In genomic region chr14:103386632-103387329, GRCh38 we compare ENCODE assay signal across 8 cellular contexts. TPM values are rescaled to one million over a fixed set of nuclear protein-coding genes. Genes with fewer than 3 reads are reported as not detected.
DNase-seq lines count a peak whose midpoint lies in the region; ATAC-seq lines count a peak whose summit lies in the region.

No MANE protein-coding gene starts in this region.

- peaks cover 49% of the 10 kb centered on the region for H3K4me1 Mint-ChIP-seq in activated CD8-positive, alpha-beta memory T cell treated with anti-CD3 and anti-CD28 coated beads, Interleukin-2, amount 10 ng/mL, durations not matched to agents 7 days and 5 days
- peaks cover 29% of the 10 kb centered on the region for H3K4me1 Mint-ChIP-seq in activated T-helper 2 cell treated with anti-CD3 and anti-CD28 coated beads, Interferon-gamma antibody, Interleukin-2, Interleukin-4, amounts not matched to agents 10 μg/mL and 5 μg/mL and 100 μg/mL, durations not matched to agents 14 hours and 24 hours and 36 hours (ENCODE audit: low read depth)
- peaks cover 51% of the 10 kb centered on the region for H3K4me1 Mint-ChIP-seq in stimulated activated memory B cell treated with anti-CD40 and anti-IgM and Interleukin-4, amounts not matched to agents 10 μg/mL and 1 μg/mL and 100 μg/mL, for 72 hours

- peaks cover 9% of the 10 kb centered on the region for H3K36me3 Mint-ChIP-seq in activated CD8-positive, alpha-beta memory T cell treated with anti-CD3 and anti-CD28 coated beads, Interleukin-2, amount 10 ng/mL, durations not matched to agents 7 days and 5 days
- H3K36me3 Mint-ChIP-seq in activated T-helper 2 cell treated with anti-CD3 and anti-CD28 coated beads, Interferon-gamma antibody, Interleukin-2, Interleukin-4, amounts not matched to agents 10 μg/mL and 5 μg/mL and 100 μg/mL, durations not matched to agents 14 hours and 24 hours and 36 hours (ENCODE audit: low read depth) = peaks cover 11% of the 10 kb centered on the region
- H3K36me3 Mint-ChIP-seq in stimulated activated memory B cell treated with anti-CD40 and anti-IgM and Interleukin-4, amounts not matched to agents 10 μg/mL and 1 μg/mL and 100 μg/mL, for 72 hours = no peaks in the 10 kb centered on the region

- peak overlapping the region; percentile 92 for H3K27ac Mint-ChIP-seq in activated CD8-positive, alpha-beta memory T cell treated with anti-CD3 and anti-CD28 coated beads, Interleukin-2, amount 10 ng/mL, durations not matched to agents 7 days and 5 days
- peak overlapping the region; percentile 93 for H3K27ac Mint-ChIP-seq in activated T-helper 2 cell treated with anti-CD3 and anti-CD28 coated beads, Interferon-gamma antibody, Interleukin-2, Interleukin-4, amounts not matched to agents 10 μg/mL and 5 μg/mL and 100 μg/mL, durations not matched to agents 14 hours and 24 hours and 36 hours
- peak overlapping the region; percentile 95 for H3K27ac Mint-ChIP-seq in stimulated activated memory B cell treated with anti-CD40 and anti-IgM and Interleukin-4, amounts not matched to agents 10 μg/mL and 1 μg/mL and 100 μg/mL, for 72 hours

- ATAC-seq in activated CD8-positive, alpha-beta memory T cell treated with anti-CD3 and anti-CD28 coated beads, Interleukin-2, amount 10 ng/mL, durations not matched to agents 7 days and 5 days = no peak
- ATAC-seq in stimulated activated memory B cell treated with anti-CD40 and anti-IgM and Interleukin-4, amounts not matched to agents 10 μg/mL and 1 μg/mL and 100 μg/mL, for 72 hours = no peak
- no peak for ATAC-seq in HG03097 (IDR thresholded peaks at IDR 0.05; ENCODE audit: low FRiP score, unreplicated experiment)

- H3K27me3 Mint-ChIP-seq in activated CD8-positive, alpha-beta memory T cell treated with anti-CD3 and anti-CD28 coated beads, Interleukin-2, amount 10 ng/mL, durations not matched to agents 7 days and 5 days = no peaks in the 10 kb centered on the region
- H3K27me3 Mint-ChIP-seq in activated T-helper 2 cell treated with anti-CD3 and anti-CD28 coated beads, Interferon-gamma antibody, Interleukin-2, Interleukin-4, amounts not matched to agents 10 μg/mL and 5 μg/mL and 100 μg/mL, durations not matched to agents 14 hours and 24 hours and 36 hours (ENCODE audit: low read depth) = no peaks in the 10 kb centered on the region
- peaks cover 14% of the 10 kb centered on the region for H3K27me3 Mint-ChIP-seq in stimulated activated memory B cell treated with anti-CD40 and anti-IgM and Interleukin-4, amounts not matched to agents 10 μg/mL and 1 μg/mL and 100 μg/mL, for 72 hours

- H3K27me3 ChIP-seq in iPS-15b (ENCODE audit: control insufficient read depth, insufficient read depth, low read length) = peaks cover 8% of the 10 kb centered on the region

- no peaks in the 10 kb centered on the region for H3K36me3 ChIP-seq in iPS-15b (ENCODE audit: control insufficient read depth, insufficient read depth, low read length)

- peak overlapping the region; percentile 82 for H3K9ac ChIP-seq in iPS-15b (ENCODE audit: low read depth, low read length)

- H3K4me3 ChIP-seq in iPS-15b (ENCODE audit: low read depth, low read length) = peak overlapping the region; percentile 97

- peak overlapping the region; percentile 90 for H3K4me3 Mint-ChIP-seq in activated CD8-positive, alpha-beta memory T cell treated with anti-CD3 and anti-CD28 coated beads, Interleukin-2, amount 10 ng/mL, durations not matched to agents 7 days and 5 days
- peak overlapping the region; percentile 99 for H3K4me3 Mint-ChIP-seq in activated T-helper 2 cell treated with anti-CD3 and anti-CD28 coated beads, Interferon-gamma antibody, Interleukin-2, Interleukin-4, amounts not matched to agents 10 μg/mL and 5 μg/mL and 100 μg/mL, durations not matched to agents 14 hours and 24 hours and 36 hours (ENCODE audit: low read depth)
- peak overlapping the region; percentile 96 for H3K4me3 Mint-ChIP-seq in stimulated activated memory B cell treated with anti-CD40 and anti-IgM and Interleukin-4, amounts not matched to agents 10 μg/mL and 1 μg/mL and 100 μg/mL, for 72 hours

- CTCF ChIA-PET in activated CD8-positive, alpha-beta memory T cell treated with anti-CD3 and anti-CD28 coated beads, Interleukin-2, amount 10 ng/mL, durations not matched to agents 7 days and 5 days (lab: Charles Lee) = interaction anchor here (0.9 kb wide), 1 partner anchor 9 kb away, joined by 3 read pairs; no protein-coding TSS in a partner anchor

- no peaks in the 10 kb centered on the region for H3K9me3 Mint-ChIP-seq in activated CD8-positive, alpha-beta memory T cell treated with anti-CD3 and anti-CD28 coated beads, Interleukin-2, amount 10 ng/mL, durations not matched to agents 7 days and 5 days (ENCODE audit: low read depth)
- no peaks in the 10 kb centered on the region for H3K9me3 Mint-ChIP-seq in activated T-helper 2 cell treated with anti-CD3 and anti-CD28 coated beads, Interferon-gamma antibody, Interleukin-2, Interleukin-4, amounts not matched to agents 10 μg/mL and 5 μg/mL and 100 μg/mL, durations not matched to agents 14 hours and 24 hours and 36 hours
- H3K9me3 Mint-ChIP-seq in stimulated activated memory B cell treated with anti-CD40 and anti-IgM and Interleukin-4, amounts not matched to agents 10 μg/mL and 1 μg/mL and 100 μg/mL, for 72 hours = no peaks in the 10 kb centered on the region

- intact Hi-C loops in activated T-helper 2 cell treated with anti-CD3 and anti-CD28 coated beads, Interferon-gamma antibody, Interleukin-2, Interleukin-4, amounts not matched to agents 10 μg/mL and 5 μg/mL and 100 μg/mL, durations not matched to agents 14 hours and 24 hours and 36 hours (cut with micrococcal nuclease) = loop anchor here (5.0 to 10.0 kb wide), 2 partner anchors 41 to 248 kb away; no protein-coding TSS in a partner anchor

- no peaks in the 10 kb centered on the region for H3K9me3 ChIP-seq in iPS-15b (ENCODE audit: control insufficient read depth, insufficient read depth, low read length)

- DNase-seq in activated CD8-positive, alpha-beta memory T cell treated with anti-CD3 and anti-CD28 coated beads, Interleukin-2, amount 10 ng/mL, durations not matched to agents 7 days and 5 days = no peak
- no peak for DNase-seq in activated CD8-positive, alpha-beta memory T cell treated with anti-CD3 and anti-CD28 coated beads, Interleukin-2, amount 50 U/mL, for 4 hours
- no peak for DNase-seq in activated T-helper 2 cell treated with anti-CD3 and anti-CD28 coated beads, Interferon-gamma antibody, Interleukin-2, Interleukin-4, amounts not matched to agents 10 μg/mL and 5 μg/mL and 100 μg/mL, durations not matched to agents 14 hours and 24 hours and 36 hours (ENCODE audit: low spot score)
- DNase-seq in NCI-H2196 treated with DMSO at 0.1 percent for 48 hours (lab: John Stamatoyannopoulos, UW; ENCODE audit: unreplicated experiment) = no peak
- no peak for DNase-seq in NCI-H1436 (lab: John Stamatoyannopoulos, UW)

- no peaks in the 10 kb centered on the region for H3K4me1 ChIP-seq in iPS-15b (ENCODE audit: control insufficient read depth, insufficient read depth, low read length)

RNA-seq across cellular contexts. Expression of gene MARK3, which starts 1.6 kb away (rescaled TPM):
- total RNA-seq in activated CD8-positive, alpha-beta memory T cell treated with anti-CD3 and anti-CD28 coated beads, Interleukin-2, amount 10 ng/mL, durations not matched to agents 7 days and 5 days = 10 to 100 TPM; 79.9 to 88.5 TPM
- 81.4 and 84.1 TPM in 2 replicates for total RNA-seq in activated T-helper 2 cell treated with anti-CD3 and anti-CD28 coated beads, Interferon-gamma antibody, Interleukin-2, Interleukin-4, amounts not matched to agents 10 μg/mL and 5 μg/mL and 100 μg/mL, durations not matched to agents 14 hours and 24 hours and 36 hours

RNA-seq across cellular contexts. Expression of gene EIF5, which starts 52.7 kb away (rescaled TPM):
- 100 to 1,000 TPM; 187 to 255 TPM for total RNA-seq in activated CD8-positive, alpha-beta memory T cell treated with anti-CD3 and anti-CD28 coated beads, Interleukin-2, amount 10 ng/mL, durations not matched to agents 7 days and 5 days
- 261 TPM in 2 replicates for total RNA-seq in activated T-helper 2 cell treated with anti-CD3 and anti-CD28 coated beads, Interferon-gamma antibody, Interleukin-2, Interleukin-4, amounts not matched to agents 10 μg/mL and 5 μg/mL and 100 μg/mL, durations not matched to agents 14 hours and 24 hours and 36 hours
